10 cellular contexts compared by ENCODE assay signal in genomic region chr12:75208851-75209781, GRCh38. TPM values are rescaled to one million over a fixed set of nuclear protein-coding genes. Genes with fewer than 3 reads are reported as not detected.
A peak's percentile ranks its signal among the peaks of the same experiment; 100 is the strongest.
DNase-seq lines count a peak whose midpoint lies in the region; ATAC-seq and TF ChIP-seq lines count a peak whose summit lies in the region.
"Had no signal": no experiment of that assay in that cellular context is flagged by ENCODE, and none has a peak within 500 bp of the region (broad histone marks: within the 10 kb centered on the region; RNA-seq: fewer than 3 reads in every experiment).

No MANE protein-coding gene starts in this region.

- no peak overlapping the region for H2AFZ ChIP-seq in hepatocyte

- TF ChIP-seq CTCF in hepatocyte (IDR thresholded peaks at IDR 0.05; ENCODE audit: poor library complexity), result no peak

- no peak overlapping the region for H3K27ac ChIP-seq in hepatocyte
- H3K27ac ChIP-seq: C4-2B had no signal

- no peaks in the 10 kb centered on the region for H3K9me3 ChIP-seq in hepatocyte (ENCODE audit: low read depth)

- H3K9me2 ChIP-seq in hepatocyte (replicated peaks; ENCODE audit: insufficient read depth), result no peaks in the 10 kb centered on the region

- H3K27me3 ChIP-seq in hepatocyte, result peaks cover 55% of the 10 kb centered on the region

- peak; percentile 43 for DNase-seq in activated CD4-positive, alpha-beta T cell treated with anti-CD3 and anti-CD28 coated beads for 48 hours
- DNase-seq in activated CD4-positive, alpha-beta T cell treated with anti-CD3 and anti-CD28 coated beads for 4 hours, result no peak
- DNase-seq in T1000 (lab: John Stamatoyannopoulos, UW) (peak; percentile 6), hepatocyte (ENCODE audit: low spot score) (peak; percentile 68), hippocampal formation (lab: John Stamatoyannopoulos, UW) (no peak), SHP77 treated with DMSO at 0.1 percent for 48 hours (lab: John Stamatoyannopoulos, UW) (no peak)
- DNase-seq in stimulated activated naive CD8-positive, alpha-beta T cell treated with anti-CD3 and anti-CD28 coated beads, Interleukin-15, Interleukin-2, amounts not matched to agents 100 U/mL and 50 U/mL, for 24 hours, result peak; percentile 29

- no peaks in the 10 kb centered on the region for H3K36me3 ChIP-seq in hepatocyte (replicated peaks; ENCODE audit: insufficient read depth, low read depth)

- no peaks in the 10 kb centered on the region for H4K20me1 ChIP-seq in hepatocyte (ENCODE audit: insufficient read depth, poor library complexity, severe bottlenecking)

- ATAC-seq in stimulated activated naive CD8-positive, alpha-beta T cell treated with anti-CD3 and anti-CD28 coated beads, Interleukin-15, Interleukin-2, amounts not matched to agents 100 U/mL and 50 U/mL, for 24 hours, result no peak
- no peak for ATAC-seq in HG03139 (IDR thresholded peaks at IDR 0.05; ENCODE audit: unreplicated experiment)
- ATAC-seq: Panc1 had no signal

- no peaks in the 10 kb centered on the region for H3K79me2 ChIP-seq in hepatocyte

- H3K4me2 ChIP-seq in hepatocyte, result peak overlapping the region; percentile 85

- no peak overlapping the region for H3K4me3 ChIP-seq in hepatocyte

- 4% methylated on average over 45 of the region's 49 CpGs for WGBS in hepatocyte (ENCODE audit: low lambda C conversion rate, missing lambda C conversion rate)

- peaks cover 5% of the 10 kb centered on the region for H3K4me1 ChIP-seq in hepatocyte (ENCODE audit: insufficient read depth)

RNA-seq across cellular contexts. Expression of gene KCNC2, which starts 0.5 kb away (rescaled TPM):
- total RNA-seq in hepatocyte, result 0.07 TPM in 1 of 2 replicates, not detected in the other
- polyA plus RNA-seq in hepatocyte, result not detected in 2 replicates

Comparison
In these comparisons a context has a peak if more than half of its experiments do, and no peak if none do; other contexts are left out.
1. DNase-seq: peak in activated CD4-positive, alpha-beta T cell treated with anti-CD3 and anti-CD28 coated beads for 48 hours (single experiment), T1000 (single experiment), hepatocyte (single experiment) and stimulated activated naive CD8-positive, alpha-beta T cell treated with anti-CD3 and anti-CD28 coated beads, Interleukin-15, Interleukin-2, amounts not matched to agents 100 U/mL and 50 U/mL, for 24 hours (single experiment); none in activated CD4-positive, alpha-beta T cell treated with anti-CD3 and anti-CD28 coated beads for 4 hours (0 of 2), hippocampal formation (0 of 2) and SHP77 treated with DMSO at 0.1 percent for 48 hours (single experiment).